2 cellular contexts compared by ENCODE assay signal in genomic region chr6:32144238-32144637, GRCh38. TPM values are rescaled to one million over a fixed set of nuclear protein-coding genes. Genes with fewer than 3 reads are reported as not detected.
"Had no signal": no experiment of that assay in that cellular context is flagged by ENCODE, and none has a peak within 500 bp of the region (broad histone marks: within the 10 kb centered on the region; RNA-seq: fewer than 3 reads in every experiment).

No MANE protein-coding gene starts in this region.

RNA-seq across cellular contexts. Expression of gene PRRT1, which starts 7.5 kb away (rescaled TPM):
- total RNA-seq: IMR-90, RPMI7951 had no signal
